In genomic region chr22:24516301-24516737, GRCh38 we compare ENCODE assay signal across 10 cellular contexts. TPM values are rescaled to one million over a fixed set of nuclear protein-coding genes. Genes with fewer than 3 reads are reported as not detected.
DNase-seq lines count a peak whose midpoint lies in the region; ATAC-seq, FAIRE-seq and TF ChIP-seq lines count a peak whose summit lies in the region.
"Had no signal": no experiment of that assay in that cellular context is flagged by ENCODE, and none has a peak within 500 bp of the region (broad histone marks: within the 10 kb centered on the region; RNA-seq: fewer than 3 reads in every experiment).

No MANE protein-coding gene starts in this region.

- peak overlapping the region; percentile 89 for H3K27ac Mint-ChIP-seq in chondrocyte (ENCODE audit: unreplicated experiment)
- H3K27ac Mint-ChIP-seq in naive thymus-derived CD4-positive, alpha-beta T cell = no peak overlapping the region
- H3K27ac Mint-ChIP-seq in stimulated activated effector memory CD8-positive, alpha-beta T cell treated with anti-CD3 and anti-CD28 coated beads, Interleukin-12 subunit alpha, Interleukin-12 subunit beta, amount 100 ng/mL, for 72 hours = no peak overlapping the region

- no peak for FAIRE-seq in frontal cortex (lab: Jason Lieb, UNC)

- 54% methylated on average over 3 of the region's 3 CpGs for WGBS in HUES64
- WGBS in sigmoid colon, 2 donors = 19 to 24% methylated on average over 3 of the region's 3 CpGs

- H3K9ac ChIP-seq in BLaER1 (no peak overlapping the region), HUES64 (ENCODE audit: low read depth, low read length) (no peak overlapping the region)

- TF ChIP-seq POLR2A in sigmoid colon (IDR thresholded peaks at IDR 0.05) = no peak

- no peak for TF ChIP-seq EP300 in sigmoid colon (IDR thresholded peaks at IDR 0.05)

- DNase-seq in chondrocyte (ENCODE audit: low spot score) (no peak), frontal cortex (ENCODE audit: low spot score in 2 of 2) (no peak), sigmoid colon (no peak)
- no peak for DNase-seq in naive thymus-derived CD4-positive, alpha-beta T cell
- no peak for DNase-seq in stimulated activated effector memory CD8-positive, alpha-beta T cell treated with anti-CD3 and anti-CD28 coated beads, Interleukin-12 subunit alpha, Interleukin-12 subunit beta, amount 100 ng/mL, for 72 hours (ENCODE audit: low spot score in 2 of 2)
- DNase-seq: islet precursor cell, NCI-H1092 treated with DMSO at 0.1 percent for 48 hours had no signal

- H3K36me3 Mint-ChIP-seq in chondrocyte (ENCODE audit: low read depth) = no peaks in the 10 kb centered on the region
- H3K36me3 Mint-ChIP-seq in naive thymus-derived CD4-positive, alpha-beta T cell = peaks cover 0 to 3% (median 0%) of the 10 kb centered on the region in 5 donors
- H3K36me3 Mint-ChIP-seq in stimulated activated effector memory CD8-positive, alpha-beta T cell treated with anti-CD3 and anti-CD28 coated beads, Interleukin-12 subunit alpha, Interleukin-12 subunit beta, amount 100 ng/mL, for 72 hours = no peaks in the 10 kb centered on the region

- no peaks in the 10 kb centered on the region for H3K9me3 Mint-ChIP-seq in chondrocyte (ENCODE audit: low read depth)
- H3K9me3 Mint-ChIP-seq in naive thymus-derived CD4-positive, alpha-beta T cell = no peaks in the 10 kb centered on the region
- H3K9me3 Mint-ChIP-seq in stimulated activated effector memory CD8-positive, alpha-beta T cell treated with anti-CD3 and anti-CD28 coated beads, Interleukin-12 subunit alpha, Interleukin-12 subunit beta, amount 100 ng/mL, for 72 hours = no peaks in the 10 kb centered on the region

- H3K27ac ChIP-seq in BLaER1 (no peak overlapping the region), HUES64 (ENCODE audit: low read depth, low read length) (peak overlapping the region; percentile 34; the same call in 1 of the 2 replicates), sigmoid colon (peak overlapping the region in 1 of 4 donors; percentile 10)
- no peak overlapping the region for H3K27ac ChIP-seq in naive thymus-derived CD4-positive, alpha-beta T cell (ENCODE audit: low read depth, low read length)

- no peaks in the 10 kb centered on the region for H3K27me3 Mint-ChIP-seq in chondrocyte (ENCODE audit: low read depth)
- peaks cover 0 to 3% (median 0%) of the 10 kb centered on the region in 5 donors for H3K27me3 Mint-ChIP-seq in naive thymus-derived CD4-positive, alpha-beta T cell

- H4K20me1 ChIP-seq in BLaER1 = 0 out of 2 replicates have a peak, but pooled peaks cover 9% of the 10 kb centered on the region

- intact Hi-C loops in naive thymus-derived CD4-positive, alpha-beta T cell (cut with micrococcal nuclease) = no loop called here
- intact Hi-C loops in sigmoid colon (cut with DNase I) = no loop called here

- CTCF ChIA-PET in naive thymus-derived CD4-positive, alpha-beta T cell (lab: Charles Lee) = interaction anchor here (0.6 kb wide), 1 partner anchor 1988 kb away, joined by 4 read pairs; no protein-coding TSS in a partner anchor

- no peaks in the 10 kb centered on the region for H3K36me3 ChIP-seq in BLaER1
- no peaks in the 10 kb centered on the region for H3K36me3 ChIP-seq in HUES64 (ENCODE audit: insufficient read depth, low read length)
- H3K36me3 ChIP-seq in naive thymus-derived CD4-positive, alpha-beta T cell (ENCODE audit: control insufficient read depth in 2 of 3, insufficient read depth in 3 of 3, low read length in 3 of 3) = no peaks in the 10 kb centered on the region
- no peaks in the 10 kb centered on the region for H3K36me3 ChIP-seq in sigmoid colon

- peaks cover 93% of the 10 kb centered on the region for H3K4me1 ChIP-seq in BLaER1
- H3K4me1 ChIP-seq in HUES64 (ENCODE audit: insufficient read depth, low read length) = peaks cover 5% of the 10 kb centered on the region; the same call in 1 of the 2 replicates
- no peaks in the 10 kb centered on the region for H3K4me1 ChIP-seq in naive thymus-derived CD4-positive, alpha-beta T cell (ENCODE audit: control insufficient read depth in 2 of 2, insufficient read depth in 2 of 2, low read length in 2 of 2)
- H3K4me1 ChIP-seq in sigmoid colon = peaks cover 0 to 11% (median 8%) of the 10 kb centered on the region in 4 donors

- H3K4me3 ChIP-seq in BLaER1 (no peak overlapping the region), HUES64 (ENCODE audit: low read length) (no peak overlapping the region), sigmoid colon (no peak overlapping the region)
- no peak overlapping the region for H3K4me3 ChIP-seq in naive thymus-derived CD4-positive, alpha-beta T cell (ENCODE audit: low read length)

- peak overlapping the region; percentile 60 for H3K4me2 ChIP-seq in BLaER1

- peak; percentile 51 for TF ChIP-seq CTCF in chondrocyte (IDR thresholded peaks at IDR 0.05)
- TF ChIP-seq CTCF in sigmoid colon (IDR thresholded peaks at IDR 0.05) = no peak

- ATAC-seq in naive thymus-derived CD4-positive, alpha-beta T cell = peak; percentile 56
- no peak for ATAC-seq in GM18867 (IDR thresholded peaks at IDR 0.05; ENCODE audit: unreplicated experiment)
- ATAC-seq in stimulated activated effector memory CD8-positive, alpha-beta T cell treated with anti-CD3 and anti-CD28 coated beads, Interleukin-12 subunit alpha, Interleukin-12 subunit beta, amount 100 ng/mL, for 72 hours = no peak

- H3K4me1 Mint-ChIP-seq in chondrocyte (ENCODE audit: low read depth) = peaks cover 22% of the 10 kb centered on the region
- peaks cover 0 to 16% (median under 1%) of the 10 kb centered on the region in 7 donors for H3K4me1 Mint-ChIP-seq in naive thymus-derived CD4-positive, alpha-beta T cell
- H3K4me1 Mint-ChIP-seq in stimulated activated effector memory CD8-positive, alpha-beta T cell treated with anti-CD3 and anti-CD28 coated beads, Interleukin-12 subunit alpha, Interleukin-12 subunit beta, amount 100 ng/mL, for 72 hours = peaks cover 7% of the 10 kb centered on the region

- POLR2A ChIA-PET in naive thymus-derived CD4-positive, alpha-beta T cell (lab: Charles Lee) = no interaction called here

- no peaks in the 10 kb centered on the region for H3K9me3 ChIP-seq in BLaER1
- no peaks in the 10 kb centered on the region for H3K9me3 ChIP-seq in HUES64 (ENCODE audit: insufficient read depth, low read depth, low read length)
- H3K9me3 ChIP-seq in naive thymus-derived CD4-positive, alpha-beta T cell (ENCODE audit: control insufficient read depth in 2 of 3, low read length in 3 of 3) = no peaks in the 10 kb centered on the region
- no peaks in the 10 kb centered on the region for H3K9me3 ChIP-seq in sigmoid colon

- H3K27me3 ChIP-seq in BLaER1 (no peaks in the 10 kb centered on the region), HUES64 (ENCODE audit: insufficient read depth, low read length) (no peaks in the 10 kb centered on the region), sigmoid colon (no peaks in the 10 kb centered on the region)
- no peaks in the 10 kb centered on the region for H3K27me3 ChIP-seq in naive thymus-derived CD4-positive, alpha-beta T cell (ENCODE audit: control insufficient read depth in 2 of 2, insufficient read depth in 2 of 2, low read length in 2 of 2)

- peak overlapping the region; percentile 28 for H3K4me3 Mint-ChIP-seq in chondrocyte (ENCODE audit: unreplicated experiment)
- no peak overlapping the region for H3K4me3 Mint-ChIP-seq in naive thymus-derived CD4-positive, alpha-beta T cell
- H3K4me3 Mint-ChIP-seq in stimulated activated effector memory CD8-positive, alpha-beta T cell treated with anti-CD3 and anti-CD28 coated beads, Interleukin-12 subunit alpha, Interleukin-12 subunit beta, amount 100 ng/mL, for 72 hours = no peak overlapping the region

RNA-seq across cellular contexts. Expression of gene UPB1, which starts 21.2 kb away (rescaled TPM):
- polyA plus RNA-seq in HUES64 (2013, experiment 1 of 2) = not detected
- not detected for polyA plus RNA-seq in HUES64 (2013, experiment 2 of 2)
- 0.15 to 0.31 TPM (median 0.18 TPM) in 3 replicates for total RNA-seq in chondrocyte
- total RNA-seq in naive thymus-derived CD4-positive, alpha-beta T cell = 1 to 10 TPM in 4 of 5 experiments, under 1 TPM in 1; 0.70 to 3.4 (median 2.1) TPM
- polyA plus RNA-seq in naive thymus-derived CD4-positive, alpha-beta T cell = under 1 TPM; 0.14 to 0.15 TPM
- total RNA-seq in frontal cortex = 0.41 TPM
- total RNA-seq in sigmoid colon = under 1 TPM in 2 of 4 donors, not detected in 2; 0.36 to 0.83 TPM
- under 1 TPM in 1 of 3 donors, not detected in 2; 0.28 TPM for polyA plus RNA-seq in sigmoid colon

RNA-seq across cellular contexts. Expression of gene GUCD1, which starts 38.6 kb away (rescaled TPM):
- polyA plus RNA-seq in HUES64 (2013, experiment 1 of 2) = 52.9 TPM
- polyA plus RNA-seq in HUES64 (2013, experiment 2 of 2) = 47.5 TPM
- total RNA-seq in chondrocyte (77.3 to 84.7 TPM (median 77.9 TPM) in 3 replicates), frontal cortex (35.1 TPM), sigmoid colon (10 to 100 TPM; 85.6 to 98.6 (median 89.4) TPM)
- total RNA-seq in naive thymus-derived CD4-positive, alpha-beta T cell = 100 to 1,000 TPM in 1 of 5 experiments, 10 to 100 TPM in 4; 57.9 to 131 (median 63.4) TPM
- polyA plus RNA-seq in naive thymus-derived CD4-positive, alpha-beta T cell = 10 to 100 TPM; 33.1 to 54.5 TPM
- 100 to 1,000 TPM; 153 to 301 (median 160) TPM for polyA plus RNA-seq in sigmoid colon

RNA-seq across cellular contexts. Expression of gene SNRPD3, which starts 39.5 kb away (rescaled TPM):
- 242 TPM for polyA plus RNA-seq in HUES64 (2013, experiment 1 of 2)
- polyA plus RNA-seq in HUES64 (2013, experiment 2 of 2) = 236 TPM
- 59.3 to 84.8 TPM (median 63.9 TPM) in 3 replicates for total RNA-seq in chondrocyte
- total RNA-seq in naive thymus-derived CD4-positive, alpha-beta T cell = 10 to 100 TPM; 47.5 to 94.5 (median 73.9) TPM
- polyA plus RNA-seq in naive thymus-derived CD4-positive, alpha-beta T cell = 10 to 100 TPM; 84.2 to 95.1 TPM
- 140 TPM for total RNA-seq in frontal cortex
- 100 to 1,000 TPM; 104 to 156 (median 133) TPM for total RNA-seq in sigmoid colon
- 100 to 1,000 TPM; 111 to 159 (median 146) TPM for polyA plus RNA-seq in sigmoid colon
